Comparison of ENCODE assay signal across 8 cellular contexts in genomic region chr21:38805282-38806152, GRCh38. TPM values are rescaled to one million over a fixed set of nuclear protein-coding genes. Genes with fewer than 3 reads are reported as not detected.
DNase-seq lines count a peak whose midpoint lies in the region; ATAC-seq and TF ChIP-seq lines count a peak whose summit lies in the region.

Gene ETS2 (plus strand): TSS chr21:38805929. CDS start chr21:38810035, 4,106 bp downstream.

- ATAC-seq in HG03439 (IDR thresholded peaks at IDR 0.05; ENCODE audit: unreplicated experiment) = peak; percentile 54

- no peaks in the 10 kb centered on the region for H3K4me1 ChIP-seq in colonic mucosa

- peak; percentile 52 for TF ChIP-seq POLR2A in GM19099 (IDR thresholded peaks at IDR 0.05; ENCODE audit: extremely low read depth, insufficient read length, low read depth)

- peak within 1 kb of the TSS; percentile 85 to 98 for H3K9ac ChIP-seq in colonic mucosa (ENCODE audit: low read depth in 2 of 2, low read length in 2 of 2)

- peak within 1 kb of the TSS; percentile 86 for H3K4me3 Mint-ChIP-seq in activated CD4-positive, alpha-beta T cell treated with anti-CD3 and anti-CD28 coated beads, Interleukin-2, amount 10 ng/mL, durations not matched to agents 24 days and 14 days

- H3K9me3 Mint-ChIP-seq in activated CD4-positive, alpha-beta T cell treated with anti-CD3 and anti-CD28 coated beads, Interleukin-2, amount 10 ng/mL, durations not matched to agents 24 days and 14 days = peaks cover 3% of the 10 kb centered on the region

- H3K27ac ChIP-seq in colonic mucosa = peak within 1 kb of the TSS; percentile 95

- H3K4me3 ChIP-seq in colonic mucosa = peak within 1 kb of the TSS; percentile 83

- TF ChIP-seq CTCF in colonic mucosa (IDR thresholded peaks at IDR 0.05) = no peak

- H3K9me3 ChIP-seq in colonic mucosa = no peaks in the 10 kb centered on the region

- peaks cover 29% of the 10 kb centered on the region for H3K4me1 Mint-ChIP-seq in activated CD4-positive, alpha-beta T cell treated with anti-CD3 and anti-CD28 coated beads, Interleukin-2, amount 10 ng/mL, durations not matched to agents 24 days and 14 days

- H3K27ac Mint-ChIP-seq in activated CD4-positive, alpha-beta T cell treated with anti-CD3 and anti-CD28 coated beads, Interleukin-2, amount 10 ng/mL, durations not matched to agents 24 days and 14 days = peak within 1 kb of the TSS; percentile 95

- peak; percentile 83 for DNase-seq in AG08395 (ENCODE audit: low spot score)
- peak; percentile 77 to 92 for DNase-seq in NCI-H526 (lab: John Stamatoyannopoulos, UW)
- peak; percentile 93 for DNase-seq in activated CD4-positive, alpha-beta T cell treated with anti-CD3 and anti-CD28 coated beads, Interleukin-2, amount 10 ng/mL, durations not matched to agents 24 days and 14 days
- peak; percentile 94 for DNase-seq in colonic mucosa
- peak; percentile 95 for DNase-seq in kidney tubule cell (ENCODE audit: low spot score)
- DNase-seq in stimulated activated CD4-positive, alpha-beta T cell treated with anti-CD3 and anti-CD28 coated beads, Interleukin-1b, Interleukin-23, amount 100 ng/mL, for 24 hours (ENCODE audit: low read depth in 4 of 4, low spot score in 1 of 4) = peak; percentile 47 to 72 (median 61)

- H3K36me3 ChIP-seq in colonic mucosa = no peaks in the 10 kb centered on the region

- H3K27me3 ChIP-seq in colonic mucosa = no peaks in the 10 kb centered on the region

- intact Hi-C loops in activated CD4-positive, alpha-beta T cell treated with anti-CD3 and anti-CD28 coated beads, Interleukin-2, amount 10 ng/mL, durations not matched to agents 24 days and 14 days (cut with micrococcal nuclease) = loop anchor here (1.0 to 2.0 kb wide), 4 partner anchors 25 to 377 kb away; partner anchors contain the start of gene PSMG1
- intact Hi-C loops in colonic mucosa (cut with DNase I) = loop anchor here (10.0 kb wide), 1 partner anchor 199 kb away; no protein-coding TSS in a partner anchor

- H3K36me3 Mint-ChIP-seq in activated CD4-positive, alpha-beta T cell treated with anti-CD3 and anti-CD28 coated beads, Interleukin-2, amount 10 ng/mL, durations not matched to agents 24 days and 14 days (ENCODE audit: low read depth) = peaks cover 24% of the 10 kb centered on the region

- H3K27me3 Mint-ChIP-seq in activated CD4-positive, alpha-beta T cell treated with anti-CD3 and anti-CD28 coated beads, Interleukin-2, amount 10 ng/mL, durations not matched to agents 24 days and 14 days = peaks cover 6% of the 10 kb centered on the region

RNA-seq across cellular contexts. Expression of gene ETS2, which starts in this region (rescaled TPM):
- 28.6 and 30.4 TPM in 2 replicates for total RNA-seq in activated CD4-positive, alpha-beta T cell treated with anti-CD3 and anti-CD28 coated beads, Interleukin-2, amount 10 ng/mL, durations not matched to agents 24 days and 14 days
- 100 to 1,000 TPM; 110 to 185 TPM for total RNA-seq in colonic mucosa

Comparison
In these comparisons a context has a peak if more than half of its experiments do, and no peak if none do; other contexts are left out.
1. Peak in every context shown above with its lines: DNase-seq, ATAC-seq, H3K4me3 ChIP-seq and H3K27ac ChIP-seq.